Comparison of ENCODE assay signal across 11 cellular contexts in the genomic region with DNA sequence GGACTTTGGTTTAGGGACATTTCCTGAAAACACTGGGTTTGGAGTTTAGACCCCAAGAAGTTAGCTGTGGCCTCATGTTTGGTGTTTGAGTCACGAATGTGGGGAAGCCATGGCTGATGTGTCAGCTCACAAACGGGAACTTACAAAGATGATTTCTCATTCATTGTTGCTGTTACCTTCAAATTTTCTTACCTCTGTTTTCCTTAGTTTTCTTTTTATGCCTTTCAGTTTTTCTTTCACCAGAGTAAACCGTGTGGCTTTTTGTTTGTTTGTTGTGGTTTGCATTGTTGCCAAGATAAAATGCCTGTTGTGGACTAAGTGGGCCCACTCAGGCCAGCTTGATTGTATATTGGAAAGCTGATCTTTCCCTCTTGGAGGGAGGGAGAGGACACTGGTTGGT.
DNase-seq lines count a peak whose midpoint lies in the region; ATAC-seq, FAIRE-seq and TF ChIP-seq lines count a peak whose summit lies in the region.
"Had no signal": no experiment of that assay in that cellular context is flagged by ENCODE, and none has a peak within 500 bp of the region (broad histone marks: within the 10 kb centered on the region; RNA-seq: fewer than 3 reads in every experiment).

No MANE protein-coding gene starts in this region.

- no peak for TF ChIP-seq EP300 in HepG2 (IDR thresholded peaks at IDR 0.05; ENCODE audit: low read depth in 2 of 2, low read length in 2 of 2)
- TF ChIP-seq EP300 in HepG2 (CRISPR knock-in tag; IDR thresholded peaks at IDR 0.05; ENCODE audit: borderline replicate concordance), result no peak
- TF ChIP-seq EP300 in ovary (IDR thresholded peaks at IDR 0.05), result no peak

- in situ Hi-C loops in HepG2 (cut with HindIII; ENCODE audit: extremely low pct_ligation_motif_present, low pct_unique_long_range_greater_than_20kb), result loop anchor here (10.0 kb wide), 1 partner anchor 58 kb away; no protein-coding TSS in a partner anchor

- H3K9me3 ChIP-seq in HepG2 (ENCODE audit: low read length) (no peaks in the 10 kb centered on the region), right lobe of liver (no peaks in the 10 kb centered on the region), ovary (no peaks in the 10 kb centered on the region)

- peak overlapping the region; percentile 7 for H3K27ac ChIP-seq in HepG2 (ENCODE audit: extremely low read length, insufficient read depth, low read length)
- H3K27ac ChIP-seq in right lobe of liver, result no peak overlapping the region
- peak overlapping the region; percentile 93 for H3K27ac ChIP-seq in epithelial cell of prostate
- H3K27ac ChIP-seq in ovary, result no peak overlapping the region

- POLR2A ChIA-PET in HepG2 (lab: Yijun Ruan, JAX), result interaction anchor here (0.6 kb wide), 1 partner anchor 98 kb away, joined by 3 read pairs; no protein-coding TSS in a partner anchor

- no TSS peak for BruUV-seq in HepG2 (replicated peaks; lab: Mats Ljungman, UMichigan)

- CTCF ChIA-PET in HepG2 (lab: Yijun Ruan, JAX; ENCODE audit: low intra/inter-chr PET ratio, low total read pairs), result no interaction called here

- no peak overlapping the region for H3K9ac ChIP-seq in HepG2 (ENCODE audit: insufficient read depth, low read depth, low read length)

- H3K27me3 ChIP-seq in HepG2 (ENCODE audit: control insufficient read depth in 1 of 2, insufficient read depth in 2 of 2, low read length in 2 of 2), result no peaks in the 10 kb centered on the region
- no peaks in the 10 kb centered on the region for H3K27me3 ChIP-seq in right lobe of liver
- no peaks in the 10 kb centered on the region for H3K27me3 ChIP-seq in ovary

- no peak overlapping the region for H2AFZ ChIP-seq in HepG2 (ENCODE audit: low read length)

- peaks cover 49% of the 10 kb centered on the region for H3K4me1 ChIP-seq in HepG2 (ENCODE audit: insufficient read depth, low read length)
- no peaks in the 10 kb centered on the region for H3K4me1 ChIP-seq in right lobe of liver
- H3K4me1 ChIP-seq in ovary (ENCODE audit: insufficient read depth), result peaks cover 4% of the 10 kb centered on the region

- H3K79me2 ChIP-seq in HepG2 (ENCODE audit: insufficient read depth, low read length), result no peaks in the 10 kb centered on the region

- no peak for ATAC-seq in HepG2
- ATAC-seq in right lobe of liver, result no peak
- ATAC-seq in GM21737 (IDR thresholded peaks at IDR 0.05; ENCODE audit: unreplicated experiment), result no peak
- ATAC-seq in HG03442 (IDR thresholded peaks at IDR 0.05; ENCODE audit: unreplicated experiment), result no peak
- ATAC-seq: left colon had no signal

- TF ChIP-seq POLR2A in HepG2 (IDR thresholded peaks at IDR 0.05; ENCODE audit: insufficient read depth in 1 of 2, low read depth in 2 of 2, low read length in 2 of 2), result no peak
- no peak for TF ChIP-seq POLR2A in right lobe of liver (IDR thresholded peaks at IDR 0.05)
- no peak for TF ChIP-seq POLR2A in ovary (IDR thresholded peaks at IDR 0.05)

- H3K36me3 ChIP-seq in HepG2 (replicated peaks in 1 of 2; ENCODE audit: control insufficient read depth in 1 of 2, insufficient read depth in 2 of 2, low read length in 2 of 2) (0 out of 5 replicates have a peak, but pooled peaks cover 3% of the 10 kb centered on the region in 2 experiments), right lobe of liver (peaks cover 0 to 3% (median under 1%) of the 10 kb centered on the region in 4 donors), ovary (no peaks in the 10 kb centered on the region)

- intact Hi-C loops in HepG2 (cut with micrococcal nuclease; ENCODE audit: unreplicated experiment) (no loop called here), right lobe of liver (cut with DNase I) (loop anchor here in 1 of 2 donors (10.0 kb wide), 1 partner anchor 222 kb away; no protein-coding TSS in a partner anchor), ovary (cut with DNase I) (loop anchor here in 3 of 4 donors (10.0 kb wide), 3 partner anchors 138 to 982 kb away; no protein-coding TSS in a partner anchor)

- DNase-seq in HepG2 (ENCODE audit: low spot score) (peak; percentile 32), right lobe of liver (no peak), RCC 7860 (ENCODE audit: low spot score) (peak; percentile 53), epithelial cell of prostate (ENCODE audit: low read depth, low spot score) (no peak), urothelium cell line (ENCODE audit: low spot score) (peak; percentile 26), ovary (no peak)
- DNase-seq: cortex of kidney; left colon; NK-92 treated with Interleukin-12 subunit alpha and Interleukin-12 subunit beta, amount 100 ng/mL, for 24 hours had no signal

- 48% methylated on average over 3 of the region's 3 CpGs for WGBS in HepG2 (ENCODE audit: low lambda C conversion rate)
- WGBS in right lobe of liver (ENCODE audit: insufficient coverage, low coverage, low lambda C conversion rate, missing lambda C conversion rate), result 40% methylated on average over 3 of the region's 3 CpGs
- WGBS in ovary, 3 donors, result 67 to 72% (median 71%) methylated on average over 3 of the region's 3 CpGs

- H4K20me1 ChIP-seq in HepG2 (ENCODE audit: insufficient read depth, low read length), result no peaks in the 10 kb centered on the region

- H3K4me3 ChIP-seq in HepG2 (replicated peaks in 1 of 3; ENCODE audit: insufficient read depth in 1 of 3, low read depth in 2 of 3, low read length in 3 of 3) (no peak overlapping the region; a peak in 1 of 6 replicates), right lobe of liver (no peak overlapping the region), ovary (no peak overlapping the region)

- H3K4me2 ChIP-seq in HepG2 (ENCODE audit: low read depth, low read length), result peak overlapping the region; percentile 43; the same call in 1 of the 2 replicates

- FAIRE-seq in HepG2 (lab: Jason Lieb, UNC) (no peak), RCC 7860 (lab: Jason Lieb, UNC) (peak; percentile 86), urothelium cell line (lab: Jason Lieb, UNC) (no peak)

- TF ChIP-seq RAD21 in HepG2 (CRISPR knock-in tag; IDR thresholded peaks at IDR 0.05), result no peak

- TF ChIP-seq CTCF in HepG2 (CRISPR knock-in tag; IDR thresholded peaks at IDR 0.05), result no peak
- TF ChIP-seq CTCF in right lobe of liver (IDR thresholded peaks at IDR 0.05), result no peak
- TF ChIP-seq CTCF in ovary (IDR thresholded peaks at IDR 0.05), result no peak

TF ChIP-seq in HepG2, 621 proteins besides CTCF, POLR2A, EP300 and RAD21 (continues in another document):
- TF ChIP-seq ZNF362 (CRISPR knock-in tag; IDR thresholded peaks at IDR 0.05; ENCODE audit: borderline replicate concordance), result no peak
- TF ChIP-seq, protein P1, sequence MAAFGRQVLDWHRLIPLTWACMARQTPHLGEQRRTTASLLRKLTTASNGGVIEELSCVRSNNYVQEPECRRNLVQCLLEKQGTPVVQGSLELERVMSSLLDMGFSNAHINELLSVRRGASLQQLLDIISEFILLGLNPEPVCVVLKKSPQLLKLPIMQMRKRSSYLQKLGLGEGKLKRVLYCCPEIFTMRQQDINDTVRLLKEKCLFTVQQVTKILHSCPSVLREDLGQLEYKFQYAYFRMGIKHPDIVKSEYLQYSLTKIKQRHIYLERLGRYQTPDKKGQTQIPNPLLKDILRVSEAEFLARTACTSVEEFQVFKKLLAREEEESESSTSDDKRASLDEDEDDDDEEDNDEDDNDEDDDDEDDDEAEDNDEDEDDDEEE (CRISPR knock-in tag; IDR thresholded peaks at IDR 0.05), result no peak
- no peak for TF ChIP-seq ETS1 (CRISPR knock-in tag; IDR thresholded peaks at IDR 0.05)
- TF ChIP-seq PAXIP1 (CRISPR knock-in tag; conservative IDR thresholded peaks at IDR 0.05), result peak; percentile 25; the same call in 1 of the 2 replicates
- TF ChIP-seq FOSL2 (CRISPR knock-in tag; IDR thresholded peaks at IDR 0.05), result 0 out of 2 replicates have a peak, but pooled peaks have one; percentile 19
- TF ChIP-seq BCL6 (CRISPR knock-in tag; IDR thresholded peaks at IDR 0.05), result 0 out of 2 replicates have a peak, but pooled peaks have one; percentile 10

Comparison
In these comparisons a context has a peak if more than half of its experiments do, and no peak if none do; other contexts are left out.
1. DNase-seq: peak in HepG2 (single experiment), RCC 7860 (single experiment) and urothelium cell line (single experiment); none in right lobe of liver (0 of 3), epithelial cell of prostate (single experiment) and ovary (0 of 5).
2. H3K27ac ChIP-seq: peak in HepG2 (single experiment) and epithelial cell of prostate (single experiment); none in right lobe of liver (0 of 3) and ovary (0 of 2).